Comparison of ENCODE assay signal across 18 cellular contexts in genomic region chr2:240873805-240874714, GRCh38. TPM values are rescaled to one million over a fixed set of nuclear protein-coding genes. Genes with fewer than 3 reads are reported as not detected.
DNase-seq lines count a peak whose midpoint lies in the region; ATAC-seq and TF ChIP-seq lines count a peak whose summit lies in the region.
"Had no signal": no experiment of that assay in that cellular context is flagged by ENCODE, and none has a peak within 500 bp of the region (broad histone marks: within the 10 kb centered on the region; RNA-seq: fewer than 3 reads in every experiment).

No MANE protein-coding gene starts in this region.

- H3K36me3 Mint-ChIP-seq in GM23338 (ENCODE audit: low read depth): no peaks in the 10 kb centered on the region
- no peaks in the 10 kb centered on the region for H3K36me3 Mint-ChIP-seq in activated naive CD8-positive, alpha-beta T cell treated with anti-CD3 and anti-CD28 coated beads for 36 hours

- H3K27ac ChIP-seq in GM23338 (ENCODE audit: low read depth) (no peak overlapping the region), mucosa of rectum (ENCODE audit: low read depth in 2 of 2, low read length in 2 of 2) (peak overlapping the region; percentile 32 to 77)
- H3K27ac ChIP-seq: body of pancreas, neutrophil had no signal

- H3K79me2 ChIP-seq in GM23338 (replicated peaks; ENCODE audit: insufficient read depth): no peaks in the 10 kb centered on the region

- no peak overlapping the region for H3K4me3 Mint-ChIP-seq in GM23338
- no peak overlapping the region for H3K4me3 Mint-ChIP-seq in activated naive CD8-positive, alpha-beta T cell treated with anti-CD3 and anti-CD28 coated beads for 36 hours

- H3K9me2 ChIP-seq in GM23338 (ENCODE audit: insufficient read depth): no peaks in the 10 kb centered on the region

- 0 out of 3 replicates have a peak, but pooled peaks cover 2% of the 10 kb centered on the region for H3K4me1 Mint-ChIP-seq in GM23338
- no peaks in the 10 kb centered on the region for H3K4me1 Mint-ChIP-seq in activated naive CD8-positive, alpha-beta T cell treated with anti-CD3 and anti-CD28 coated beads for 36 hours

- ATAC-seq in GM23338: peak; percentile 60
- ATAC-seq in GM19397 (IDR thresholded peaks at IDR 0.05; ENCODE audit: unreplicated experiment): no peak
- ATAC-seq in HG03442 (IDR thresholded peaks at IDR 0.05; ENCODE audit: unreplicated experiment): no peak
- ATAC-seq: body of pancreas had no signal

- H3K4me3 ChIP-seq in AG09309 (ENCODE audit: control insufficient read depth, low read depth, low read length): no peak overlapping the region
- H3K4me3 ChIP-seq in GM23338: no peak overlapping the region
- H3K4me3 ChIP-seq in cardiac fibroblast (replicated peaks in 1 of 2; ENCODE audit: low read depth in 2 of 2, low read length in 2 of 2): no peak overlapping the region
- H3K4me3 ChIP-seq in mucosa of rectum (ENCODE audit: low read length in 2 of 2): peak overlapping the region in 1 of 2 donors; percentile 10
- H3K4me3 ChIP-seq: body of pancreas had no signal

- H3K4me1 ChIP-seq in GM23338 (ENCODE audit: insufficient read depth): no peaks in the 10 kb centered on the region
- peaks cover 26 to 40% of the 10 kb centered on the region in 2 donors for H3K4me1 ChIP-seq in mucosa of rectum (ENCODE audit: control insufficient read depth in 2 of 2, insufficient read depth in 2 of 2, low read length in 2 of 2)
- H3K4me1 ChIP-seq: body of pancreas had no signal

- TF ChIP-seq CTCF in AG09309 (IDR thresholded peaks at IDR 0.05; ENCODE audit: control insufficient read depth, insufficient read depth, low read depth, low read length, missing control alignments) (peak; percentile 11), GM23338 (conservative IDR thresholded peaks at IDR 0.05; ENCODE audit: low read depth in 2 of 2) (peak; percentile 17 to 38; a peak in 3 of 4 replicates), cardiac fibroblast (IDR thresholded peaks at IDR 0.05; ENCODE audit: low read depth, low read length) (peak; percentile 20)

- H3F3A ChIP-seq in GM23338 (replicated peaks; ENCODE audit: low read depth): no peaks in the 10 kb centered on the region

- H3K4me2 ChIP-seq in GM23338: no peak overlapping the region

- H3K9me3 Mint-ChIP-seq in GM23338: no peaks in the 10 kb centered on the region
- no peaks in the 10 kb centered on the region for H3K9me3 Mint-ChIP-seq in activated naive CD8-positive, alpha-beta T cell treated with anti-CD3 and anti-CD28 coated beads for 36 hours

- H3K9ac ChIP-seq in mucosa of rectum (ENCODE audit: low read depth in 1 of 2, low read length in 2 of 2): peak overlapping the region in 1 of 2 donors; percentile 60

- peaks cover 4% of the 10 kb centered on the region for H3K27me3 Mint-ChIP-seq in GM23338 (ENCODE audit: insufficient read depth, low read depth, poor library complexity)
- H3K27me3 Mint-ChIP-seq in activated naive CD8-positive, alpha-beta T cell treated with anti-CD3 and anti-CD28 coated beads for 36 hours: no peaks in the 10 kb centered on the region

- no peak for DNase-seq in AG09309 (ENCODE audit: low read depth)
- peak; percentile 50 for DNase-seq in GM23338 (ENCODE audit: low spot score)
- DNase-seq in cardiac fibroblast (ENCODE audit: low read depth in 2 of 2): peak in 1 of 2 donors; percentile 14
- no peak for DNase-seq in activated naive CD8-positive, alpha-beta T cell treated with anti-CD3 and anti-CD28 coated beads for 36 hours
- no peak for DNase-seq in NCI-H2196 treated with DMSO at 0.1 percent for 48 hours (lab: John Stamatoyannopoulos, UW; ENCODE audit: unreplicated experiment)
- DNase-seq: activated gamma-delta T cell treated with Interleukin-2 at 50 U/mL for 16 hours; DND-41; effector CD4-positive, alpha-beta T cell; MM.1S; NCI-H2171 had no signal

- H3K9me3 ChIP-seq in mucosa of rectum (ENCODE audit: control insufficient read depth in 2 of 2, low read length in 2 of 2): no peaks in the 10 kb centered on the region
- H3K9me3 ChIP-seq: body of pancreas, neutrophil had no signal

- no peaks in the 10 kb centered on the region for H3K36me3 ChIP-seq in GM23338 (ENCODE audit: insufficient read depth)
- no peaks in the 10 kb centered on the region for H3K36me3 ChIP-seq in mucosa of rectum (ENCODE audit: control insufficient read depth in 2 of 2, insufficient read depth in 2 of 2, low read length in 2 of 2)
- H3K36me3 ChIP-seq: neutrophil had no signal

- no peaks in the 10 kb centered on the region for H4K20me1 ChIP-seq in GM23338 (replicated peaks; ENCODE audit: insufficient read depth)

- H2AFZ ChIP-seq in GM23338: no peak overlapping the region

- H3K27me3 ChIP-seq in GM23338 (ENCODE audit: insufficient read depth) (no peaks in the 10 kb centered on the region), mucosa of rectum (ENCODE audit: control insufficient read depth in 2 of 2, insufficient read depth in 2 of 2, low read length in 2 of 2) (no peaks in the 10 kb centered on the region)
- H3K27me3 ChIP-seq: body of pancreas, neutrophil had no signal

- peak overlapping the region; percentile 84 for H3K27ac Mint-ChIP-seq in GM23338
- H3K27ac Mint-ChIP-seq in activated naive CD8-positive, alpha-beta T cell treated with anti-CD3 and anti-CD28 coated beads for 36 hours: no peak overlapping the region

TF ChIP-seq in GM23338, 12 proteins besides CTCF, POLR2A, EP300 and RAD21 (continues in another document):
- no peak for TF ChIP-seq ZNF331 (CRISPR knock-in tag; IDR thresholded peaks at IDR 0.05; ENCODE audit: low read depth)

RNA-seq across cellular contexts. Expression of gene AGXT, which starts 5.4 kb away (rescaled TPM):
- not detected in 2 replicates for total RNA-seq in GM23338 (2014; rRNA removed; shearing (Covaris generic))
- not detected in 2 replicates for polyA plus RNA-seq in GM23338 (2016; fragmentation: Nextera tagmentation; extraction: Ambion mirVana)
- not detected for total RNA-seq in activated naive CD8-positive, alpha-beta T cell treated with anti-CD3 and anti-CD28 coated beads for 36 hours
- total RNA-seq: activated CD8-positive, alpha-beta memory T cell treated with anti-CD3 and anti-CD28 coated beads for 36 hours; HT1080 had no signal

RNA-seq across cellular contexts. Expression of gene MAB21L4, which starts 21.9 kb away (rescaled TPM):
- total RNA-seq in GM23338 (2014; rRNA removed; shearing (Covaris generic)): not detected in 2 replicates
- polyA plus RNA-seq in GM23338 (2016; fragmentation: Nextera tagmentation; extraction: Ambion mirVana): 0.10 TPM in 1 of 2 replicates, not detected in the other
- not detected for total RNA-seq in activated naive CD8-positive, alpha-beta T cell treated with anti-CD3 and anti-CD28 coated beads for 36 hours
- total RNA-seq: activated CD8-positive, alpha-beta memory T cell treated with anti-CD3 and anti-CD28 coated beads for 36 hours; HT1080; SK-MEL-5 had no signal

RNA-seq across cellular contexts. Expression of gene CROCC2, which starts 32.1 kb away (rescaled TPM):
- not detected in 2 replicates for total RNA-seq in GM23338 (2014; rRNA removed; shearing (Covaris generic))
- polyA plus RNA-seq in GM23338 (2016; fragmentation: Nextera tagmentation; extraction: Ambion mirVana): not detected in 2 replicates
- total RNA-seq in activated naive CD8-positive, alpha-beta T cell treated with anti-CD3 and anti-CD28 coated beads for 36 hours: not detected
- total RNA-seq: activated CD8-positive, alpha-beta memory T cell treated with anti-CD3 and anti-CD28 coated beads for 36 hours; HT1080; SK-MEL-5 had no signal

RNA-seq across cellular contexts. Expression of gene KIF1A, which starts 54.0 kb away (rescaled TPM):
- 183 and 214 TPM in 2 replicates for total RNA-seq in GM23338 (2014; rRNA removed; shearing (Covaris generic))
- polyA plus RNA-seq in GM23338 (2016; fragmentation: Nextera tagmentation; extraction: Ambion mirVana): 158 and 169 TPM in 2 replicates
- 1 to 10 TPM; 7.7 to 8.2 TPM for total RNA-seq in activated naive CD8-positive, alpha-beta T cell treated with anti-CD3 and anti-CD28 coated beads for 36 hours
